8 cellular contexts compared by ENCODE assay signal in genomic region chr2:37615808-37616673, GRCh38.
DNase-seq lines count a peak whose midpoint lies in the region; ATAC-seq lines count a peak whose summit lies in the region.

No MANE protein-coding gene starts in this region.

- peak; percentile 59 for ATAC-seq in GM21737 (IDR thresholded peaks at IDR 0.05; ENCODE audit: unreplicated experiment)

- peak; percentile 38 for DNase-seq in effector CD4-positive, alpha-beta T cell
- DNase-seq in stimulated activated CD4-positive, alpha-beta T cell treated with anti-CD3 and anti-CD28 coated beads, Interleukin-4, amount 100 ng/mL, for 1 hour: peak; percentile 28
- no peak for DNase-seq in HK-2 (ENCODE audit: unreplicated experiment)
- DNase-seq in NCI-H2107 (lab: John Stamatoyannopoulos, UW): no peak
- DNase-seq in GM03348 (ENCODE audit: low spot score): no peak
- no peak for DNase-seq in T1000 (lab: John Stamatoyannopoulos, UW)

- H3K9me3 Mint-ChIP-seq in T-helper 1 cell treated with Interleukin-12 subunit alpha and Interleukin-12 subunit beta and Interleukin-4 antibody, amounts not matched to agents 30 μg/mL and 1 μg/mL, for 36 hours: no peaks in the 10 kb centered on the region

- peaks cover 27% of the 10 kb centered on the region for H3K4me1 Mint-ChIP-seq in T-helper 1 cell treated with Interleukin-12 subunit alpha and Interleukin-12 subunit beta and Interleukin-4 antibody, amounts not matched to agents 30 μg/mL and 1 μg/mL, for 36 hours (ENCODE audit: low read depth)

- peaks cover 6% of the 10 kb centered on the region for H3K27me3 Mint-ChIP-seq in T-helper 1 cell treated with Interleukin-12 subunit alpha and Interleukin-12 subunit beta and Interleukin-4 antibody, amounts not matched to agents 30 μg/mL and 1 μg/mL, for 36 hours (ENCODE audit: low read depth)

- H3K36me3 Mint-ChIP-seq in T-helper 1 cell treated with Interleukin-12 subunit alpha and Interleukin-12 subunit beta and Interleukin-4 antibody, amounts not matched to agents 30 μg/mL and 1 μg/mL, for 36 hours (ENCODE audit: low read depth): peaks cover 5% of the 10 kb centered on the region

- H3K4me3 Mint-ChIP-seq in T-helper 1 cell treated with Interleukin-12 subunit alpha and Interleukin-12 subunit beta and Interleukin-4 antibody, amounts not matched to agents 30 μg/mL and 1 μg/mL, for 36 hours: no peak overlapping the region

- H3K27ac Mint-ChIP-seq in T-helper 1 cell treated with Interleukin-12 subunit alpha and Interleukin-12 subunit beta and Interleukin-4 antibody, amounts not matched to agents 30 μg/mL and 1 μg/mL, for 36 hours: peak overlapping the region; percentile 78

Comparison
In these comparisons a context has a peak if more than half of its experiments do, and no peak if none do; other contexts are left out.
1. DNase-seq: peak in effector CD4-positive, alpha-beta T cell (single experiment) and stimulated activated CD4-positive, alpha-beta T cell treated with anti-CD3 and anti-CD28 coated beads, Interleukin-4, amount 100 ng/mL, for 1 hour (single experiment); none in HK-2 (single experiment), NCI-H2107 (single experiment), GM03348 (single experiment) and T1000 (single experiment).